ENCODE assay signal across 11 cellular contexts in genomic region chr7:87878208-87878735, GRCh38. TPM values are rescaled to one million over a fixed set of nuclear protein-coding genes. Genes with fewer than 3 reads are reported as not detected.
DNase-seq lines count a peak whose midpoint lies in the region; ATAC-seq and TF ChIP-seq lines count a peak whose summit lies in the region.
"Had no signal": no experiment of that assay in that cellular context is flagged by ENCODE, and none has a peak within 500 bp of the region (broad histone marks: within the 10 kb centered on the region; RNA-seq: fewer than 3 reads in every experiment).

No MANE protein-coding gene starts in this region.

- H3K9ac ChIP-seq in BLaER1 = peak overlapping the region; percentile 96

- peaks cover 34% of the 10 kb centered on the region for H3K4me1 ChIP-seq in BLaER1

- peaks cover 40% of the 10 kb centered on the region for H4K20me1 ChIP-seq in BLaER1

- H3K36me3 Mint-ChIP-seq in activated CD8-positive, alpha-beta T cell treated with anti-CD3 and anti-CD28 coated beads for 36 hours (ENCODE audit: low read depth) = peaks cover 51% of the 10 kb centered on the region
- peaks cover 0 to 9% (median 5%) of the 10 kb centered on the region in 3 donors for H3K36me3 Mint-ChIP-seq in immature natural killer cell
- H3K36me3 Mint-ChIP-seq: naive B cell had no signal

- H3K27me3 ChIP-seq in BLaER1 = no peaks in the 10 kb centered on the region

- peak overlapping the region; percentile 78 for H3K4me2 ChIP-seq in BLaER1

- peak overlapping the region; percentile 78 for H3K4me3 Mint-ChIP-seq in activated CD8-positive, alpha-beta T cell treated with anti-CD3 and anti-CD28 coated beads for 36 hours
- H3K4me3 Mint-ChIP-seq in immature natural killer cell = peak overlapping the region; percentile 31 to 94 (median 46)

- H3K9me3 Mint-ChIP-seq in activated CD8-positive, alpha-beta T cell treated with anti-CD3 and anti-CD28 coated beads for 36 hours = peaks cover 1% of the 10 kb centered on the region
- no peaks in the 10 kb centered on the region for H3K9me3 Mint-ChIP-seq in immature natural killer cell
- H3K9me3 Mint-ChIP-seq: effector memory CD8-positive, alpha-beta T cell; naive B cell had no signal

- intact Hi-C loops in activated CD8-positive, alpha-beta T cell treated with anti-CD3 and anti-CD28 coated beads for 36 hours (cut with micrococcal nuclease) = loop anchor here (5.0 kb wide), 1 partner anchor 339 kb away; no protein-coding TSS in a partner anchor

- H3K9me3 ChIP-seq in BLaER1 = peaks cover 3% of the 10 kb centered on the region; the same call in 1 of the 2 replicates

- POLR2A ChIA-PET in activated CD8-positive, alpha-beta T cell treated with anti-CD3 and anti-CD28 coated beads for 36 hours (lab: Charles Lee) = interaction anchor here (0.5 kb wide), 1 partner anchor 374 kb away, joined by 8 read pairs; no protein-coding TSS in a partner anchor

- H3K4me3 ChIP-seq in BLaER1 (peak overlapping the region; percentile 88), HFF-Myc (replicated peaks; ENCODE audit: low read depth, low read length) (peak overlapping the region; percentile 90)

- no peak for TF ChIP-seq CTCF in HFF-Myc (IDR thresholded peaks at IDR 0.05; ENCODE audit: low read depth, low read length, missing control alignments)
- no peak for TF ChIP-seq CTCF in activated CD8-positive, alpha-beta T cell treated with anti-CD3 and anti-CD28 coated beads for 36 hours (IDR thresholded peaks at IDR 0.05)

- ATAC-seq in activated CD8-positive, alpha-beta T cell treated with anti-CD3 and anti-CD28 coated beads for 36 hours = no peak
- ATAC-seq: effector memory CD8-positive, alpha-beta T cell had no signal

- H3K27ac ChIP-seq in BLaER1 = no peak overlapping the region; the same call in 1 of the 2 replicates

- H3K27me3 Mint-ChIP-seq in activated CD8-positive, alpha-beta T cell treated with anti-CD3 and anti-CD28 coated beads for 36 hours = no peaks in the 10 kb centered on the region
- peaks cover 0 to 13% (median 2%) of the 10 kb centered on the region in 3 donors for H3K27me3 Mint-ChIP-seq in immature natural killer cell (ENCODE audit: low read depth in 3 of 3)
- H3K27me3 Mint-ChIP-seq: effector memory CD8-positive, alpha-beta T cell; naive B cell had no signal

- H3K36me3 ChIP-seq in BLaER1 = peaks cover 41% of the 10 kb centered on the region

- DNase-seq in HFF-Myc (ENCODE audit: extremely low read depth, low read depth) = no peak
- no peak for DNase-seq in activated CD8-positive, alpha-beta T cell treated with anti-CD3 and anti-CD28 coated beads for 36 hours
- no peak for DNase-seq in immature natural killer cell
- no peak for DNase-seq in activated effector memory CD4-positive, alpha-beta T cell treated with Interleukin-2 at 50 U/mL for 16 hours
- no peak for DNase-seq in NCI-H1105 treated with DMSO at 0.1 percent for 48 hours (lab: John Stamatoyannopoulos, UW)
- DNase-seq in glomerular visceral epithelial cell (ENCODE audit: extremely low spot score) = no peak
- DNase-seq in stimulated activated CD4-positive, alpha-beta T cell treated with anti-CD3 and anti-CD28 coated beads, Interleukin-4, amount 100 ng/mL, for 4 hours = no peak
- DNase-seq: effector memory CD8-positive, alpha-beta T cell; naive B cell; NCI-H1417 had no signal

- peaks cover 49% of the 10 kb centered on the region for H3K4me1 Mint-ChIP-seq in activated CD8-positive, alpha-beta T cell treated with anti-CD3 and anti-CD28 coated beads for 36 hours (ENCODE audit: low read depth)
- H3K4me1 Mint-ChIP-seq in immature natural killer cell = peaks cover 38 to 47% of the 10 kb centered on the region in 2 donors

- CTCF ChIA-PET in activated CD8-positive, alpha-beta T cell treated with anti-CD3 and anti-CD28 coated beads for 36 hours (lab: Charles Lee) = no interaction called here

- H3K27ac Mint-ChIP-seq in activated CD8-positive, alpha-beta T cell treated with anti-CD3 and anti-CD28 coated beads for 36 hours = no peak overlapping the region
- H3K27ac Mint-ChIP-seq in immature natural killer cell = peak overlapping the region in 3 of 6 donors; percentile 38 to 98 (median 46)

RNA-seq across cellular contexts. Expression of gene DBF4, which starts 2.0 kb away (rescaled TPM):
- 10 to 100 TPM; 77.6 to 78.7 TPM for total RNA-seq in activated CD8-positive, alpha-beta T cell treated with anti-CD3 and anti-CD28 coated beads for 36 hours
- polyA plus RNA-seq in immature natural killer cell = 10 to 100 TPM; 15.9 to 37.3 (median 23.4) TPM

RNA-seq across cellular contexts. Expression of gene SLC25A40, which starts 2.1 kb away (rescaled TPM):
- 10 to 100 TPM; 38.9 to 47.4 TPM for total RNA-seq in activated CD8-positive, alpha-beta T cell treated with anti-CD3 and anti-CD28 coated beads for 36 hours
- 10 to 100 TPM in 2 of 3 donors, 1 to 10 TPM in 1; 9.5 to 21.0 (median 10.4) TPM for polyA plus RNA-seq in immature natural killer cell

RNA-seq across cellular contexts. Expression of gene ADAM22, which starts 55.8 kb away (rescaled TPM):
- total RNA-seq in activated CD8-positive, alpha-beta T cell treated with anti-CD3 and anti-CD28 coated beads for 36 hours = 1 to 10 TPM; 2.3 to 3.0 TPM
- 1 to 10 TPM in 2 of 3 donors, not detected in 1; 1.3 to 1.7 TPM for polyA plus RNA-seq in immature natural killer cell
